1 cellular context compared by ENCODE assay signal in genomic region chr2:112626604-112627059, GRCh38.
TF ChIP-seq lines count a peak whose summit lies in the region.

No MANE protein-coding gene starts in this region.

TF ChIP-seq in HepG2, 621 proteins besides CTCF, POLR2A, EP300 and RAD21 (continued from another document and continues in another):
- no peak for TF ChIP-seq GMEB1 (CRISPR knock-in tag; IDR thresholded peaks at IDR 0.05; ENCODE audit: borderline replicate concordance)
- TF ChIP-seq SALL2 (CRISPR knock-in tag; IDR thresholded peaks at IDR 0.05), result no peak
- no peak for TF ChIP-seq NR0B2 (CRISPR knock-in tag; IDR thresholded peaks at IDR 0.05)
- no peak for TF ChIP-seq ZNF615 (CRISPR knock-in tag; IDR thresholded peaks at IDR 0.05; ENCODE audit: borderline replicate concordance)
- no peak for TF ChIP-seq PRMT3 (CRISPR knock-in tag; IDR thresholded peaks at IDR 0.05; ENCODE audit: borderline replicate concordance, low read depth)
- no peak for TF ChIP-seq TBP (CRISPR knock-in tag; IDR thresholded peaks at IDR 0.05)
- TF ChIP-seq RFX3 (CRISPR knock-in tag; IDR thresholded peaks at IDR 0.05), result no peak
- peak; percentile 38; the same call in 1 of the 2 replicates for TF ChIP-seq RXRB (CRISPR knock-in tag; IDR thresholded peaks at IDR 0.05; ENCODE audit: borderline replicate concordance)
- no peak; the same call in 1 of the 2 replicates for TF ChIP-seq ZKSCAN8 (CRISPR knock-in tag; IDR thresholded peaks at IDR 0.05; ENCODE audit: borderline replicate concordance)
- no peak for TF ChIP-seq IRX3 (CRISPR knock-in tag; IDR thresholded peaks at IDR 0.05; ENCODE audit: borderline replicate concordance, low read depth)
- peak; percentile 59 for TF ChIP-seq XRCC5 (optimal IDR thresholded peaks at IDR 0.05; ENCODE audit: low read length)
- TF ChIP-seq IKZF5 (CRISPR knock-in tag; IDR thresholded peaks at IDR 0.05), result peak; percentile 67; the same call in 1 of the 2 replicates
- TF ChIP-seq ZNF850 (CRISPR knock-in tag; conservative IDR thresholded peaks at IDR 0.05), result no peak
- no peak for TF ChIP-seq TBX2 (CRISPR knock-in tag; IDR thresholded peaks at IDR 0.05; ENCODE audit: borderline replicate concordance)
- TF ChIP-seq ARID2 (CRISPR knock-in tag; IDR thresholded peaks at IDR 0.05; ENCODE audit: borderline replicate concordance), result peak; percentile 20; the same call in 1 of the 2 replicates
- peak; percentile 99 for TF ChIP-seq STAG1 (CRISPR knock-in tag; IDR thresholded peaks at IDR 0.05)
- TF ChIP-seq HMGA1 (CRISPR knock-in tag; conservative IDR thresholded peaks at IDR 0.05), result no peak
- no peak for TF ChIP-seq ZFYVE20 (CRISPR knock-in tag; IDR thresholded peaks at IDR 0.05; ENCODE audit: borderline replicate concordance, low read depth)
- TF ChIP-seq PATZ1 (CRISPR knock-in tag; IDR thresholded peaks at IDR 0.05), result peak; percentile 67
- no peak for TF ChIP-seq TRIM22 (IDR thresholded peaks at IDR 0.05)
- TF ChIP-seq YY1 (IDR thresholded peaks at IDR 0.05; ENCODE audit: insufficient read depth, insufficient replicate concordance, low read depth, low read length), result peak; percentile 88
- no peak for TF ChIP-seq NCOA1 (CRISPR knock-in tag; IDR thresholded peaks at IDR 0.05)
- TF ChIP-seq SMAD1 (CRISPR knock-in tag; IDR thresholded peaks at IDR 0.05; ENCODE audit: borderline replicate concordance, low read depth), result 0 out of 2 replicates have a peak, but pooled peaks have one; percentile 49
- TF ChIP-seq MYC (CRISPR knock-in tag; IDR thresholded peaks at IDR 0.05; ENCODE audit: borderline replicate concordance), result 0 out of 2 replicates have a peak, but pooled peaks have one; percentile 41
- 0 out of 2 replicates have a peak, but pooled peaks have one; percentile 34 for TF ChIP-seq KAT8 (CRISPR knock-in tag; IDR thresholded peaks at IDR 0.05)
- TF ChIP-seq ZNF276 (CRISPR knock-in tag; IDR thresholded peaks at IDR 0.05; ENCODE audit: low read depth), result 0 out of 2 replicates have a peak, but pooled peaks have one; percentile 52
- no peak for TF ChIP-seq NFYB (CRISPR knock-in tag; IDR thresholded peaks at IDR 0.05)
- peak; percentile 66 for TF ChIP-seq ARID5B (CRISPR knock-in tag; IDR thresholded peaks at IDR 0.05)
- 0 out of 2 replicates have a peak, but pooled peaks have one; percentile 55 for TF ChIP-seq ZNF839 (CRISPR knock-in tag; IDR thresholded peaks at IDR 0.05; ENCODE audit: borderline replicate concordance)
- TF ChIP-seq ZNF619 (CRISPR knock-in tag; IDR thresholded peaks at IDR 0.05), result 0 out of 2 replicates have a peak, but pooled peaks have one; percentile 59
- TF ChIP-seq KLF9 (CRISPR knock-in tag; IDR thresholded peaks at IDR 0.05; ENCODE audit: low read depth), result no peak
- 0 out of 2 replicates have a peak, but pooled peaks have one; percentile 31 for TF ChIP-seq ZBTB20 (CRISPR knock-in tag; IDR thresholded peaks at IDR 0.05; ENCODE audit: borderline replicate concordance, low read depth)
- no peak for TF ChIP-seq CHD4 (IDR thresholded peaks at IDR 0.05; ENCODE audit: borderline replicate concordance, low read length)
- no peak for TF ChIP-seq HNF4G (IDR thresholded peaks at IDR 0.05; ENCODE audit: borderline replicate concordance, low read depth, low read length)
- TF ChIP-seq HNF4G (CRISPR knock-in tag; IDR thresholded peaks at IDR 0.05; ENCODE audit: borderline replicate concordance, low read depth), result 0 out of 2 replicates have a peak, but pooled peaks have one; percentile 47
- peak; percentile 59; the same call in 1 of the 2 replicates for TF ChIP-seq MED1 (CRISPR knock-in tag; IDR thresholded peaks at IDR 0.05)
- TF ChIP-seq RNF2 (conservative IDR thresholded peaks at IDR 0.05; ENCODE audit: low read depth), result no peak
- TF ChIP-seq ZNF607 (CRISPR knock-in tag; IDR thresholded peaks at IDR 0.05; ENCODE audit: borderline replicate concordance), result peak; percentile 47; the same call in 1 of the 2 replicates
- no peak for TF ChIP-seq HNF1A (IDR thresholded peaks at IDR 0.05; ENCODE audit: low read depth)
- TF ChIP-seq HNF1A (CRISPR knock-in tag; IDR thresholded peaks at IDR 0.05; ENCODE audit: borderline replicate concordance), result no peak
- no peak for TF ChIP-seq PBX3 (CRISPR knock-in tag; IDR thresholded peaks at IDR 0.05; ENCODE audit: borderline replicate concordance)
- TF ChIP-seq NR1H2 (CRISPR knock-in tag; IDR thresholded peaks at IDR 0.05; ENCODE audit: borderline replicate concordance, low read depth), result no peak
- no peak for TF ChIP-seq TARDBP (CRISPR knock-in tag; IDR thresholded peaks at IDR 0.05)
